1 cellular context compared by ENCODE assay signal in genomic region chr1:111422546-111423391, GRCh38.
TF ChIP-seq lines count a peak whose summit lies in the region.

No MANE protein-coding gene starts in this region.

TF ChIP-seq in HepG2, 621 proteins besides CTCF, POLR2A, EP300 and RAD21 (continued from another document and continues in another):
- no peak for TF ChIP-seq NR2F6 (IDR thresholded peaks at IDR 0.05)
- TF ChIP-seq NR2F6 (CRISPR knock-in tag; IDR thresholded peaks at IDR 0.05): 0 out of 2 replicates have a peak, but pooled peaks have one; percentile 33
- no peak for TF ChIP-seq ARNTL (CRISPR knock-in tag; IDR thresholded peaks at IDR 0.05)
- TF ChIP-seq ZNF660 (CRISPR knock-in tag; IDR thresholded peaks at IDR 0.05; ENCODE audit: borderline replicate concordance, low read depth): no peak
- no peak for TF ChIP-seq FOXK2 (IDR thresholded peaks at IDR 0.05)
- no peak for TF ChIP-seq PAX8 (CRISPR knock-in tag; IDR thresholded peaks at IDR 0.05; ENCODE audit: borderline replicate concordance)
- no peak for TF ChIP-seq U2AF1 (optimal IDR thresholded peaks at IDR 0.05; ENCODE audit: low read depth, low read length)
- no peak for TF ChIP-seq ZSCAN12 (CRISPR knock-in tag; IDR thresholded peaks at IDR 0.05)
- no peak for TF ChIP-seq ZNF468 (CRISPR knock-in tag; IDR thresholded peaks at IDR 0.05)
- TF ChIP-seq TGIF2 (CRISPR knock-in tag; IDR thresholded peaks at IDR 0.05): no peak
- TF ChIP-seq ZNF253 (CRISPR knock-in tag; IDR thresholded peaks at IDR 0.05; ENCODE audit: borderline replicate concordance): no peak
- no peak for TF ChIP-seq ZBTB8A (CRISPR knock-in tag; IDR thresholded peaks at IDR 0.05; ENCODE audit: borderline replicate concordance, low read depth)
- TF ChIP-seq ZMYM4 (CRISPR knock-in tag; IDR thresholded peaks at IDR 0.05): peak; percentile 50
- 0 out of 2 replicates have a peak, but pooled peaks have one; percentile 32 for TF ChIP-seq ZSCAN9 (CRISPR knock-in tag; IDR thresholded peaks at IDR 0.05; ENCODE audit: borderline replicate concordance)
- no peak for TF ChIP-seq ZNF891 (CRISPR knock-in tag; IDR thresholded peaks at IDR 0.05)
- TF ChIP-seq FOXA3 (CRISPR knock-in tag; IDR thresholded peaks at IDR 0.05): peak; percentile 50
- TF ChIP-seq DPF2 (CRISPR knock-in tag; IDR thresholded peaks at IDR 0.05; ENCODE audit: borderline replicate concordance, low read depth): no peak
- no peak for TF ChIP-seq MAZ (IDR thresholded peaks at IDR 0.05; ENCODE audit: borderline replicate concordance, low read depth, low read length)
- no peak for TF ChIP-seq MAZ (CRISPR knock-in tag; IDR thresholded peaks at IDR 0.05; ENCODE audit: low read depth)
- no peak for TF ChIP-seq HOXD1 (CRISPR knock-in tag; IDR thresholded peaks at IDR 0.05)
- peak; percentile 76; the same call in 1 of the 2 replicates for TF ChIP-seq GLI4 (CRISPR knock-in tag; IDR thresholded peaks at IDR 0.05; ENCODE audit: borderline replicate concordance)
- TF ChIP-seq ZNF790 (CRISPR knock-in tag; IDR thresholded peaks at IDR 0.05; ENCODE audit: borderline replicate concordance): no peak
- TF ChIP-seq PLSCR1 (CRISPR knock-in tag; IDR thresholded peaks at IDR 0.05; ENCODE audit: borderline replicate concordance): no peak
- no peak for TF ChIP-seq MIER3 (CRISPR knock-in tag; IDR thresholded peaks at IDR 0.05; ENCODE audit: borderline replicate concordance)
- TF ChIP-seq ZNF788 (CRISPR knock-in tag; IDR thresholded peaks at IDR 0.05; ENCODE audit: borderline replicate concordance): no peak
- TF ChIP-seq KLF6 (CRISPR knock-in tag; IDR thresholded peaks at IDR 0.05): no peak
- no peak for TF ChIP-seq ZNF850 (CRISPR knock-in tag; conservative IDR thresholded peaks at IDR 0.05)
- TF ChIP-seq SRSF1 (optimal IDR thresholded peaks at IDR 0.05; ENCODE audit: low read depth, low read length): no peak
- no peak for TF ChIP-seq ZNF878 (CRISPR knock-in tag; IDR thresholded peaks at IDR 0.05)
- TF ChIP-seq FOXA1 (IDR thresholded peaks at IDR 0.05): no peak
- TF ChIP-seq FOXA1 (CRISPR knock-in tag; IDR thresholded peaks at IDR 0.05): peak; percentile 24; the same call in 1 of the 2 replicates
- TF ChIP-seq, protein P1, sequence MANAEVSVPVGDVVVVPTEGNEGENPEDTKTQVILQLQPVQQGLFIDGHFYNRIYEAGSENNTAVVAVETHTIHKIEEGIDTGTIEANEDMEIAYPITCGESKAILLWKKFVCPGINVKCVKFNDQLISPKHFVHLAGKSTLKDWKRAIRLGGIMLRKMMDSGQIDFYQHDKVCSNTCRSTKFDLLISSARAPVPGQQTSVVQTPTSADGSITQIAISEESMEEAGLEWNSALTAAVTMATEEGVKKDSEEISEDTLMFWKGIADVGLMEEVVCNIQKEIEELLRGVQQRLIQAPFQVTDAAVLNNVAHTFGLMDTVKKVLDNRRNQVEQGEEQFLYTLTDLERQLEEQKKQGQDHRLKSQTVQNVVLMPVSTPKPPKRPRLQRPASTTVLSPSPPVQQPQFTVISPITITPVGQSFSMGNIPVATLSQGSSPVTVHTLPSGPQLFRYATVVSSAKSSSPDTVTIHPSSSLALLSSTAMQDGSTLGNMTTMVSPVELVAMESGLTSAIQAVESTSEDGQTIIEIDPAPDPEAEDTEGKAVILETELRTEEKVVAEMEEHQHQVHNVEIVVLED (CRISPR knock-in tag; IDR thresholded peaks at IDR 0.05; ENCODE audit: borderline replicate concordance): no peak
- no peak for TF ChIP-seq MIER2 (CRISPR knock-in tag; IDR thresholded peaks at IDR 0.05)
- TF ChIP-seq HOXA9 (CRISPR knock-in tag; IDR thresholded peaks at IDR 0.05; ENCODE audit: borderline replicate concordance): no peak
- TF ChIP-seq RFX3 (CRISPR knock-in tag; IDR thresholded peaks at IDR 0.05): no peak
- TF ChIP-seq ZBTB38 (CRISPR knock-in tag; IDR thresholded peaks at IDR 0.05): no peak
- 0 out of 2 replicates have a peak, but pooled peaks have one; percentile 6 for TF ChIP-seq CEBPG (CRISPR knock-in tag; IDR thresholded peaks at IDR 0.05)
- TF ChIP-seq, protein P2, sequence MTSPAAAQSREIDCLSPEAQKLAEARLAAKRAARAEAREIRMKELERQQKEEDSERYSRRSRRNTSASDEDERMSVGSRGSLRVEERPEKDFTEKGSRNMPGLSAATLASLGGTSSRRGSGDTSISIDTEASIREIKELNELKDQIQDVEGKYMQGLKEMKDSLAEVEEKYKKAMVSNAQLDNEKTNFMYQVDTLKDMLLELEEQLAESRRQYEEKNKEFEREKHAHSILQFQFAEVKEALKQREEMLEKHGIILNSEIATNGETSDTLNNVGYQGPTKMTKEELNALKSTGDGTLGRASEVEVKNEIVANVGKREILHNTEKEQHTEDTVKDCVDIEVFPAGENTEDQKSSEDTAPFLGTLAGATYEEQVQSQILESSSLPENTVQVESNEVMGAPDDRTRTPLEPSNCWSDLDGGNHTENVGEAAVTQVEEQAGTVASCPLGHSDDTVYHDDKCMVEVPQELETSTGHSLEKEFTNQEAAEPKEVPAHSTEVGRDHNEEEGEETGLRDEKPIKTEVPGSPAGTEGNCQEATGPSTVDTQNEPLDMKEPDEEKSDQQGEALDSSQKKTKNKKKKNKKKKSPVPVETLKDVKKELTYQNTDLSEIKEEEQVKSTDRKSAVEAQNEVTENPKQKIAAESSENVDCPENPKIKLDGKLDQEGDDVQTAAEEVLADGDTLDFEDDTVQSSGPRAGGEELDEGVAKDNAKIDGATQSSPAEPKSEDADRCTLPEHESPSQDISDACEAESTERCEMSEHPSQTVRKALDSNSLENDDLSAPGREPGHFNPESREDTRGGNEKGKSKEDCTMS (CRISPR knock-in tag; conservative IDR thresholded peaks at IDR 0.05): no peak
- TF ChIP-seq ELF1 (CRISPR knock-in tag; IDR thresholded peaks at IDR 0.05): peak; percentile 45; the same call in 1 of the 2 replicates
- TF ChIP-seq ARNT (IDR thresholded peaks at IDR 0.05): no peak
- TF ChIP-seq SYNCRIP (IDR thresholded peaks at IDR 0.05; ENCODE audit: insufficient read depth, low read depth, low read length): no peak
- TF ChIP-seq, protein P3, sequence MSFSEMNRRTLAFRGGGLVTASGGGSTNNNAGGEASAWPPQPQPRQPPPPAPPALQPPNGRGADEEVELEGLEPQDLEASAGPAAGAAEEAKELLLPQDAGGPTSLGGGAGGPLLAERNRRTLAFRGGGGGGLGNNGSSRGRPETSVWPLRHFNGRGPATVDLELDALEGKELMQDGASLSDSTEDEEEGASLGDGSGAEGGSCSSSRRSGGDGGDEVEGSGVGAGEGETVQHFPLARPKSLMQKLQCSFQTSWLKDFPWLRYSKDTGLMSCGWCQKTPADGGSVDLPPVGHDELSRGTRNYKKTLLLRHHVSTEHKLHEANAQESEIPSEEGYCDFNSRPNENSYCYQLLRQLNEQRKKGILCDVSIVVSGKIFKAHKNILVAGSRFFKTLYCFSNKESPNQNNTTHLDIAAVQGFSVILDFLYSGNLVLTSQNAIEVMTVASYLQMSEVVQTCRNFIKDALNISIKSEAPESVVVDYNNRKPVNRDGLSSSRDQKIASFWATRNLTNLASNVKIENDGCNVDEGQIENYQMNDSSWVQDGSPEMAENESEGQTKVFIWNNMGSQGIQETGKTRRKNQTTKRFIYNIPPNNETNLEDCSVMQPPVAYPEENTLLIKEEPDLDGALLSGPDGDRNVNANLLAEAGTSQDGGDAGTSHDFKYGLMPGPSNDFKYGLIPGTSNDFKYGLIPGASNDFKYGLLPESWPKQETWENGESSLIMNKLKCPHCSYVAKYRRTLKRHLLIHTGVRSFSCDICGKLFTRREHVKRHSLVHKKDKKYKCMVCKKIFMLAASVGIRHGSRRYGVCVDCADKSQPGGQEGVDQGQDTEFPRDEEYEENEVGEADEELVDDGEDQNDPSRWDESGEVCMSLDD (CRISPR knock-in tag; IDR thresholded peaks at IDR 0.05; ENCODE audit: borderline replicate concordance): no peak
- no peak for TF ChIP-seq TP53 (CRISPR knock-in tag; conservative IDR thresholded peaks at IDR 0.05)
- TF ChIP-seq, protein P4, sequence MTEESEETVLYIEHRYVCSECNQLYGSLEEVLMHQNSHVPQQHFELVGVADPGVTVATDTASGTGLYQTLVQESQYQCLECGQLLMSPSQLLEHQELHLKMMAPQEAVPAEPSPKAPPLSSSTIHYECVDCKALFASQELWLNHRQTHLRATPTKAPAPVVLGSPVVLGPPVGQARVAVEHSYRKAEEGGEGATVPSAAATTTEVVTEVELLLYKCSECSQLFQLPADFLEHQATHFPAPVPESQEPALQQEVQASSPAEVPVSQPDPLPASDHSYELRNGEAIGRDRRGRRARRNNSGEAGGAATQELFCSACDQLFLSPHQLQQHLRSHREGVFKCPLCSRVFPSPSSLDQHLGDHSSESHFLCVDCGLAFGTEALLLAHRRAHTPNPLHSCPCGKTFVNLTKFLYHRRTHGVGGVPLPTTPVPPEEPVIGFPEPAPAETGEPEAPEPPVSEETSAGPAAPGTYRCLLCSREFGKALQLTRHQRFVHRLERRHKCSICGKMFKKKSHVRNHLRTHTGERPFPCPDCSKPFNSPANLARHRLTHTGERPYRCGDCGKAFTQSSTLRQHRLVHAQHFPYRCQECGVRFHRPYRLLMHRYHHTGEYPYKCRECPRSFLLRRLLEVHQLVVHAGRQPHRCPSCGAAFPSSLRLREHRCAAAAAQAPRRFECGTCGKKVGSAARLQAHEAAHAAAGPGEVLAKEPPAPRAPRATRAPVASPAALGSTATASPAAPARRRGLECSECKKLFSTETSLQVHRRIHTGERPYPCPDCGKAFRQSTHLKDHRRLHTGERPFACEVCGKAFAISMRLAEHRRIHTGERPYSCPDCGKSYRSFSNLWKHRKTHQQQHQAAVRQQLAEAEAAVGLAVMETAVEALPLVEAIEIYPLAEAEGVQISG (CRISPR knock-in tag; IDR thresholded peaks at IDR 0.05): no peak
- TF ChIP-seq, protein P5, sequence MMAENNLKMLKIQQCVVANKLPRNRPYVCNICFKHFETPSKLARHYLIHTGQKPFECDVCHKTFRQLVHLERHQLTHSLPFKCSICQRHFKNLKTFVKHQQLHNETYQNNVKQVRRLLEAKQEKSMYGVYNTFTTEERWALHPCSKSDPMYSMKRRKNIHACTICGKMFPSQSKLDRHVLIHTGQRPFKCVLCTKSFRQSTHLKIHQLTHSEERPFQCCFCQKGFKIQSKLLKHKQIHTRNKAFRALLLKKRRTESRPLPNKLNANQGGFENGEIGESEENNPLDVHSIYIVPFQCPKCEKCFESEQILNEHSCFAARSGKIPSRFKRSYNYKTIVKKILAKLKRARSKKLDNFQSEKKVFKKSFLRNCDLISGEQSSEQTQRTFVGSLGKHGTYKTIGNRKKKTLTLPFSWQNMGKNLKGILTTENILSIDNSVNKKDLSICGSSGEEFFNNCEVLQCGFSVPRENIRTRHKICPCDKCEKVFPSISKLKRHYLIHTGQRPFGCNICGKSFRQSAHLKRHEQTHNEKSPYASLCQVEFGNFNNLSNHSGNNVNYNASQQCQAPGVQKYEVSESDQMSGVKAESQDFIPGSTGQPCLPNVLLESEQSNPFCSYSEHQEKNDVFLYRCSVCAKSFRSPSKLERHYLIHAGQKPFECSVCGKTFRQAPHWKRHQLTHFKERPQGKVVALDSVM (CRISPR knock-in tag; IDR thresholded peaks at IDR 0.05): no peak
- no peak for TF ChIP-seq SIX4 (CRISPR knock-in tag; IDR thresholded peaks at IDR 0.05)
- TF ChIP-seq ZNF775 (CRISPR knock-in tag; IDR thresholded peaks at IDR 0.05; ENCODE audit: borderline replicate concordance): no peak
- TF ChIP-seq PRPF4 (IDR thresholded peaks at IDR 0.05; ENCODE audit: low read depth, low read length, poor library complexity, severe bottlenecking): no peak
- no peak for TF ChIP-seq EEA1 (CRISPR knock-in tag; IDR thresholded peaks at IDR 0.05; ENCODE audit: borderline replicate concordance)
- TF ChIP-seq, protein P6, sequence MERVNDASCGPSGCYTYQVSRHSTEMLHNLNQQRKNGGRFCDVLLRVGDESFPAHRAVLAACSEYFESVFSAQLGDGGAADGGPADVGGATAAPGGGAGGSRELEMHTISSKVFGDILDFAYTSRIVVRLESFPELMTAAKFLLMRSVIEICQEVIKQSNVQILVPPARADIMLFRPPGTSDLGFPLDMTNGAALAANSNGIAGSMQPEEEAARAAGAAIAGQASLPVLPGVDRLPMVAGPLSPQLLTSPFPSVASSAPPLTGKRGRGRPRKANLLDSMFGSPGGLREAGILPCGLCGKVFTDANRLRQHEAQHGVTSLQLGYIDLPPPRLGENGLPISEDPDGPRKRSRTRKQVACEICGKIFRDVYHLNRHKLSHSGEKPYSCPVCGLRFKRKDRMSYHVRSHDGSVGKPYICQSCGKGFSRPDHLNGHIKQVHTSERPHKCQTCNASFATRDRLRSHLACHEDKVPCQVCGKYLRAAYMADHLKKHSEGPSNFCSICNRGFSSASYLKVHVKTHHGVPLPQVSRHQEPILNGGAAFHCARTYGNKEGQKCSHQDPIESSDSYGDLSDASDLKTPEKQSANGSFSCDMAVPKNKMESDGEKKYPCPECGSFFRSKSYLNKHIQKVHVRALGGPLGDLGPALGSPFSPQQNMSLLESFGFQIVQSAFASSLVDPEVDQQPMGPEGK (CRISPR knock-in tag; IDR thresholded peaks at IDR 0.05): peak; percentile 56
- no peak for TF ChIP-seq ZSCAN21 (CRISPR knock-in tag; IDR thresholded peaks at IDR 0.05; ENCODE audit: borderline replicate concordance)
- peak; percentile 74 for TF ChIP-seq MEF2D (CRISPR knock-in tag; IDR thresholded peaks at IDR 0.05)
- peak; percentile 38; the same call in 1 of the 2 replicates for TF ChIP-seq HMG20A (CRISPR knock-in tag; IDR thresholded peaks at IDR 0.05; ENCODE audit: borderline replicate concordance)
- no peak for TF ChIP-seq ZFP82 (CRISPR knock-in tag; IDR thresholded peaks at IDR 0.05; ENCODE audit: borderline replicate concordance)
